In the genomic region with DNA sequence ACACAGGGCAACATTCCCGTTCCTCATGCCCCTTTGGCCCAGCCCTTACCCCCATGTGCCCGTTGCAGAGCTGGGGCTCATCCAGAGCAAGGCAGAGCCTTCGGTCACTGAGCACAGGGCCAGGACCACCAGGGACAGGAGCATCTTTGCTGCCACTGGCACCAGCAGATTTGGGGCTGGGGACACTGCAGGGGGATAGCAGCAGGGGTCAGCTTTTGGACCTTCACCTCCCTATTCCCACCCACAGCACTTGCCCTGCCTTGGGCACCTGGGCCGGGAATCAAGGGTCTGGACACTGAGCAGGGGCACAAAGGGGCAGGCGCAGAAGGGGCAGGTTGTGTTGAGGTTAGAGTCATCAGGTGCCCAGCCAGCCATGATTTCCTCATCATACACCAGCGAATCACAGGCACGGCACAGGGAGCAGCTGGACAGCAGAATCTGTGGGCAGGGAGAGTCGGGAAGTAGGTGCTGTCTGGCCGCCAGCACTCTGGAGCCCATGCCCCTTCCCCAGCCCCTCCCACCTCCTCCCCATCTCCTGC, we compare ENCODE assay signal across 19 cellular contexts. TPM values are rescaled to one million over a fixed set of nuclear protein-coding genes. Genes with fewer than 3 reads are reported as not detected.
DNase-seq lines count a peak whose midpoint lies in the region; ATAC-seq and TF ChIP-seq lines count a peak whose summit lies in the region.
"Had no signal": no experiment of that assay in that cellular context is flagged by ENCODE, and none has a peak within 500 bp of the region (broad histone marks: within the 10 kb centered on the region; RNA-seq: fewer than 3 reads in every experiment).

No MANE protein-coding gene starts in this region.

- peak overlapping the region; percentile 26 for H3K27ac ChIP-seq in caudate nucleus (ENCODE audit: low read depth, low read length)
- H3K27ac ChIP-seq in spleen, result peak overlapping the region in 1 of 8 donors; percentile 36
- H3K27ac ChIP-seq: RWPE1 had no signal

- H3K27ac Mint-ChIP-seq in activated CD8-positive, alpha-beta T cell treated with anti-CD3 and anti-CD28 coated beads for 36 hours, result peak overlapping the region; percentile 34
- H3K27ac Mint-ChIP-seq in activated CD8-positive, alpha-beta T cell treated with anti-CD3 and anti-CD28 coated beads, Interleukin-2, amount 10 ng/mL, durations not matched to agents 7 days and 5 days, result no peak overlapping the region

- intact Hi-C loops in activated CD8-positive, alpha-beta T cell treated with anti-CD3 and anti-CD28 coated beads for 36 hours (cut with micrococcal nuclease), result no loop called here
- intact Hi-C loops in spleen (cut with DNase I; ENCODE audit: low total_unique reads), result no loop called here

- H3K36me3 Mint-ChIP-seq in activated CD8-positive, alpha-beta T cell treated with anti-CD3 and anti-CD28 coated beads for 36 hours (ENCODE audit: low read depth), result peaks cover 35% of the 10 kb centered on the region
- peaks cover 70% of the 10 kb centered on the region for H3K36me3 Mint-ChIP-seq in activated CD8-positive, alpha-beta T cell treated with anti-CD3 and anti-CD28 coated beads, Interleukin-2, amount 10 ng/mL, durations not matched to agents 7 days and 5 days (ENCODE audit: low read depth)

- peaks cover 0 to 22% (median 12%) of the 10 kb centered on the region in 6 donors for H3K4me1 ChIP-seq in spleen

- H3K27me3 ChIP-seq in spleen (replicated peaks in 1 of 7), result no peaks in the 10 kb centered on the region
- H3K27me3 ChIP-seq: MG63 had no signal

- 88 to 96% (median 93%) methylated on average over 9 of the region's 9 CpGs for WGBS in spleen, 5 donors

- peaks cover 7 to 90% (median 83%) of the 10 kb centered on the region in 6 donors for H3K36me3 ChIP-seq in spleen

- H3K4me1 Mint-ChIP-seq in activated CD8-positive, alpha-beta T cell treated with anti-CD3 and anti-CD28 coated beads for 36 hours (ENCODE audit: low read depth), result peaks cover 12% of the 10 kb centered on the region
- H3K4me1 Mint-ChIP-seq in activated CD8-positive, alpha-beta T cell treated with anti-CD3 and anti-CD28 coated beads, Interleukin-2, amount 10 ng/mL, durations not matched to agents 7 days and 5 days (ENCODE audit: low read depth), result peaks cover 14% of the 10 kb centered on the region

- CTCF ChIA-PET in activated CD8-positive, alpha-beta T cell treated with anti-CD3 and anti-CD28 coated beads for 36 hours (lab: Charles Lee), result no interaction called here
- CTCF ChIA-PET in activated CD8-positive, alpha-beta T cell treated with anti-CD3 and anti-CD28 coated beads, Interleukin-2, amount 10 ng/mL, durations not matched to agents 7 days and 5 days (lab: Charles Lee), result no interaction called here

- ATAC-seq in activated CD8-positive, alpha-beta T cell treated with anti-CD3 and anti-CD28 coated beads for 36 hours, result no peak
- no peak for ATAC-seq in activated CD8-positive, alpha-beta T cell treated with anti-CD3 and anti-CD28 coated beads, Interleukin-2, amount 10 ng/mL, durations not matched to agents 7 days and 5 days
- no peak for ATAC-seq in HG02973 (IDR thresholded peaks at IDR 0.05; ENCODE audit: unreplicated experiment)
- ATAC-seq: PC-3 had no signal

- POLR2A ChIA-PET in activated CD8-positive, alpha-beta T cell treated with anti-CD3 and anti-CD28 coated beads for 36 hours (lab: Charles Lee), result interaction anchor here (0.7 to 3.5 kb wide), 2 partner anchors 10 to 44 kb away, joined by 3 to 13 read pairs; a partner anchor contains a TSS
- POLR2A ChIA-PET in activated CD8-positive, alpha-beta T cell treated with anti-CD3 and anti-CD28 coated beads, Interleukin-2, amount 10 ng/mL, durations not matched to agents 7 days and 5 days (lab: Charles Lee), result interaction anchor here (0.6 kb wide), 1 partner anchor 258 kb away, joined by 3 read pairs; no protein-coding TSS in a partner anchor

- H3K27me3 Mint-ChIP-seq in activated CD8-positive, alpha-beta T cell treated with anti-CD3 and anti-CD28 coated beads for 36 hours, result no peaks in the 10 kb centered on the region
- H3K27me3 Mint-ChIP-seq in activated CD8-positive, alpha-beta T cell treated with anti-CD3 and anti-CD28 coated beads, Interleukin-2, amount 10 ng/mL, durations not matched to agents 7 days and 5 days (ENCODE audit: low read depth), result no peaks in the 10 kb centered on the region

- TF ChIP-seq POLR2A in spleen (IDR thresholded peaks at IDR 0.05), result no peak

- no peak for DNase-seq in activated CD8-positive, alpha-beta T cell treated with anti-CD3 and anti-CD28 coated beads for 36 hours
- no peak for DNase-seq in activated CD8-positive, alpha-beta T cell treated with anti-CD3 and anti-CD28 coated beads, Interleukin-2, amount 10 ng/mL, durations not matched to agents 7 days and 5 days
- DNase-seq in caudate nucleus (lab: John Stamatoyannopoulos, UW) (no peak), kidney tubule cell (ENCODE audit: low spot score) (peak; percentile 55), spleen (peak; percentile 62), GM20000 (ENCODE audit: low spot score) (no peak), C1 segment of cervical spinal cord (lab: John Stamatoyannopoulos, UW) (no peak)
- DNase-seq: 8988T, COR-L47, GOT3, MG63, NCI-H1048, NCI-H1436, NCI-H1930, NCI-H526, PC-3, SIG-M5 had no signal

- H3K9me3 Mint-ChIP-seq in activated CD8-positive, alpha-beta T cell treated with anti-CD3 and anti-CD28 coated beads for 36 hours, result no peaks in the 10 kb centered on the region
- no peaks in the 10 kb centered on the region for H3K9me3 Mint-ChIP-seq in activated CD8-positive, alpha-beta T cell treated with anti-CD3 and anti-CD28 coated beads, Interleukin-2, amount 10 ng/mL, durations not matched to agents 7 days and 5 days (ENCODE audit: insufficient read depth)

- TF ChIP-seq CTCF in activated CD8-positive, alpha-beta T cell treated with anti-CD3 and anti-CD28 coated beads for 36 hours (IDR thresholded peaks at IDR 0.05), result no peak
- TF ChIP-seq CTCF in spleen (IDR thresholded peaks at IDR 0.05 in 8 of 11, conservative IDR thresholded peaks at IDR 0.05 in 3 of 11), result no peak
- no peak for TF ChIP-seq CTCF in GM20000 (IDR thresholded peaks at IDR 0.05; ENCODE audit: extremely low read depth, missing control alignments)

- H3K9me3 ChIP-seq in spleen, result no peaks in the 10 kb centered on the region
- H3K9me3 ChIP-seq: MG63 had no signal

- H3K4me3 Mint-ChIP-seq in activated CD8-positive, alpha-beta T cell treated with anti-CD3 and anti-CD28 coated beads for 36 hours, result no peak overlapping the region
- no peak overlapping the region for H3K4me3 Mint-ChIP-seq in activated CD8-positive, alpha-beta T cell treated with anti-CD3 and anti-CD28 coated beads, Interleukin-2, amount 10 ng/mL, durations not matched to agents 7 days and 5 days

- no peak overlapping the region for H3K4me3 ChIP-seq in spleen
- H3K4me3 ChIP-seq: MG63 had no signal

RNA-seq across cellular contexts. Expression of a gene that starts 9.9 kb away (rescaled TPM):
- 10 to 100 TPM; 59.5 to 59.8 TPM for total RNA-seq in activated CD8-positive, alpha-beta T cell treated with anti-CD3 and anti-CD28 coated beads for 36 hours
- 10 to 100 TPM; 70.2 to 71.7 TPM for total RNA-seq in activated CD8-positive, alpha-beta T cell treated with anti-CD3 and anti-CD28 coated beads, Interleukin-2, amount 10 ng/mL, durations not matched to agents 7 days and 5 days
- total RNA-seq in spleen, result 10 to 100 TPM; 44.2 to 68.1 (median 60.4) TPM
- polyA plus RNA-seq in spleen, result 1 to 10 TPM; 3.7 to 7.1 (median 3.9) TPM

RNA-seq across cellular contexts. Expression of a gene that starts 13.9 kb away (rescaled TPM):
- 100 to 1,000 TPM; 102 to 107 TPM for total RNA-seq in activated CD8-positive, alpha-beta T cell treated with anti-CD3 and anti-CD28 coated beads for 36 hours
- total RNA-seq in activated CD8-positive, alpha-beta T cell treated with anti-CD3 and anti-CD28 coated beads, Interleukin-2, amount 10 ng/mL, durations not matched to agents 7 days and 5 days, result 100 to 1,000 TPM; 140 to 143 TPM
- total RNA-seq in spleen, result 100 to 1,000 TPM; 135 to 211 (median 168) TPM
- 100 to 1,000 TPM in 2 of 3 donors, 10 to 100 TPM in 1; 47.7 to 106 (median 104) TPM for polyA plus RNA-seq in spleen

RNA-seq across cellular contexts. Expression of a gene that starts 25.8 kb away (rescaled TPM):
- total RNA-seq in activated CD8-positive, alpha-beta T cell treated with anti-CD3 and anti-CD28 coated beads for 36 hours, result 10 to 100 TPM; 67.3 to 71.8 TPM
- 100 to 1,000 TPM in 1 of 2 experiments, 10 to 100 TPM in 1; 85.1 to 104 TPM for total RNA-seq in activated CD8-positive, alpha-beta T cell treated with anti-CD3 and anti-CD28 coated beads, Interleukin-2, amount 10 ng/mL, durations not matched to agents 7 days and 5 days
- total RNA-seq in spleen, result 10 to 100 TPM; 34.8 to 80.1 (median 66.8) TPM
- polyA plus RNA-seq in spleen, result 10 to 100 TPM; 37.7 to 79.7 (median 72.3) TPM

RNA-seq across cellular contexts. Expression of a gene that starts 30.7 kb away (rescaled TPM):
- 10 to 100 TPM; 40.3 to 42.2 TPM for total RNA-seq in activated CD8-positive, alpha-beta T cell treated with anti-CD3 and anti-CD28 coated beads for 36 hours
- total RNA-seq in activated CD8-positive, alpha-beta T cell treated with anti-CD3 and anti-CD28 coated beads, Interleukin-2, amount 10 ng/mL, durations not matched to agents 7 days and 5 days, result 10 to 100 TPM; 35.7 to 36.5 TPM
- total RNA-seq in spleen, result 10 to 100 TPM; 66.7 to 88.4 (median 81.1) TPM
- 10 to 100 TPM; 23.6 to 41.3 (median 40.6) TPM for polyA plus RNA-seq in spleen

RNA-seq across cellular contexts. Expression of a gene that starts 35.0 kb away (rescaled TPM):
- 1 to 10 TPM; 8.3 to 8.8 TPM for total RNA-seq in activated CD8-positive, alpha-beta T cell treated with anti-CD3 and anti-CD28 coated beads for 36 hours
- 1 to 10 TPM; 5.7 to 9.0 TPM for total RNA-seq in activated CD8-positive, alpha-beta T cell treated with anti-CD3 and anti-CD28 coated beads, Interleukin-2, amount 10 ng/mL, durations not matched to agents 7 days and 5 days
- total RNA-seq in spleen, result 10 to 100 TPM in 2 of 7 donors, 1 to 10 TPM in 5; 6.1 to 18.0 (median 9.1) TPM
- polyA plus RNA-seq in spleen, result 10 to 100 TPM in 2 of 3 donors, 1 to 10 TPM in 1; 8.9 to 13.3 (median 11.7) TPM

Comparison
In these comparisons a context has a peak if more than half of its experiments do, and no peak if none do; other contexts are left out.
1. DNase-seq: peak in kidney tubule cell (single experiment) and spleen (single experiment); none in activated CD8-positive, alpha-beta T cell treated with anti-CD3 and anti-CD28 coated beads for 36 hours (single experiment), activated CD8-positive, alpha-beta T cell treated with anti-CD3 and anti-CD28 coated beads, Interleukin-2, amount 10 ng/mL, durations not matched to agents 7 days and 5 days (single experiment), caudate nucleus (0 of 61), GM20000 (single experiment) and C1 segment of cervical spinal cord (0 of 14).